Comparison of ENCODE assay signal across 23 cellular contexts in genomic region chr3:190912736-190913135, GRCh38. TPM values are rescaled to one million over a fixed set of nuclear protein-coding genes. Genes with fewer than 3 reads are reported as not detected.
DNase-seq lines count a peak whose midpoint lies in the region; ATAC-seq and TF ChIP-seq lines count a peak whose summit lies in the region.
"Had no signal": no experiment of that assay in that cellular context is flagged by ENCODE, and none has a peak within 500 bp of the region (broad histone marks: within the 10 kb centered on the region; RNA-seq: fewer than 3 reads in every experiment).

No MANE protein-coding gene starts in this region.

- H3K36me3 ChIP-seq in RWPE2 (ENCODE audit: low read depth) = no peaks in the 10 kb centered on the region
- H3K36me3 ChIP-seq: right lobe of liver, tibial artery had no signal

- no peak overlapping the region for H3K27ac ChIP-seq in RWPE2 (ENCODE audit: poor library complexity, severe bottlenecking)
- H3K27ac ChIP-seq: C4-2B, right lobe of liver, tibial artery had no signal

- no peaks in the 10 kb centered on the region for H3K4me1 ChIP-seq in RWPE2 (ENCODE audit: insufficient read depth, poor library complexity, severe bottlenecking)
- H3K4me1 ChIP-seq: right lobe of liver, tibial artery had no signal

- no peaks in the 10 kb centered on the region for H3K9me3 ChIP-seq in RWPE2 (ENCODE audit: severe bottlenecking)
- H3K9me3 ChIP-seq: right lobe of liver, tibial artery had no signal

- no peak for TF ChIP-seq CTCF in RWPE2 (IDR thresholded peaks at IDR 0.05; ENCODE audit: poor library complexity, severe bottlenecking)

- peak; percentile 82 for DNase-seq in DMS53 treated with DMSO at 0.1 percent for 48 hours (lab: John Stamatoyannopoulos, UW; ENCODE audit: unreplicated experiment)
- DNase-seq in LHCN-M2 (ENCODE audit: low read depth) = peak; percentile 52
- DNase-seq in RWPE2 (ENCODE audit: low spot score) = no peak
- peak; percentile 8 for DNase-seq in kidney tubule cell (ENCODE audit: low spot score)
- DNase-seq in NCI-H1436 (lab: John Stamatoyannopoulos, UW) = no peak
- DNase-seq: activated CD4-positive, alpha-beta T cell treated with anti-CD3 and anti-CD28 coated beads, Interleukin-2, amount 50 U/mL, for 1 hour; anterior cingulate cortex; caudate nucleus; GF-D8; left colon; MV-4-11; NCI-H2081; right lobe of liver; stimulated activated CD4-positive, alpha-beta T cell treated with anti-CD3 and anti-CD28 coated beads, Interleukin-15, amount 100 ng/mL, for 24 hours; stimulated activated naive CD8-positive, alpha-beta T cell treated with anti-CD3 and anti-CD28 coated beads, Interleukin-15, amount 100 ng/mL, for 72 hours; T-helper 9 cell; tibial artery had no signal

- ATAC-seq in RWPE2 (ENCODE audit: low read depth) = peak; percentile 38; the same call in 1 of the 3 replicates
- ATAC-seq in HG03139 (IDR thresholded peaks at IDR 0.05; ENCODE audit: unreplicated experiment) = no peak
- ATAC-seq in HG02840 (IDR thresholded peaks at IDR 0.05; ENCODE audit: low FRiP score, unreplicated experiment) = no peak
- ATAC-seq: activated naive CD4-positive, alpha-beta T cell treated with anti-CD3 and anti-CD28 coated beads, Interleukin-2, amount 50 U/mL, for 72 hours; left colon; right lobe of liver; stimulated activated naive CD8-positive, alpha-beta T cell treated with anti-CD3 and anti-CD28 coated beads, Interleukin-15, amount 100 ng/mL, for 72 hours had no signal

- no peaks in the 10 kb centered on the region for H3K27me3 ChIP-seq in RWPE2 (ENCODE audit: insufficient read depth, poor library complexity, severe bottlenecking)
- H3K27me3 ChIP-seq: right lobe of liver, tibial artery had no signal

- H3K4me3 ChIP-seq in RWPE2 (ENCODE audit: severe bottlenecking) = no peak overlapping the region
- H3K4me3 ChIP-seq: right lobe of liver, tibial artery had no signal

RNA-seq across cellular contexts. Expression of gene GMNC, which starts 50.2 kb away (rescaled TPM):
- total RNA-seq in LHCN-M2 (2014; rRNA removed) = 0.75 TPM in 1 of 2 replicates, not detected in the other
- not detected for polyA plus RNA-seq in LHCN-M2 (2012)
- total RNA-seq: activated naive CD4-positive, alpha-beta T cell treated with anti-CD3 and anti-CD28 coated beads, Interleukin-2, amount 50 U/mL, for 72 hours; left colon; NCI-H460; posterior vena cava had no signal

Comparison
In these comparisons a context has a peak if more than half of its experiments do, and no peak if none do; other contexts are left out.
1. DNase-seq: peak in DMS53 treated with DMSO at 0.1 percent for 48 hours (single experiment), LHCN-M2 (single experiment) and kidney tubule cell (single experiment); none in RWPE2 (single experiment) and NCI-H1436 (single experiment).